30 cellular contexts compared by ENCODE assay signal in the genomic region with DNA sequence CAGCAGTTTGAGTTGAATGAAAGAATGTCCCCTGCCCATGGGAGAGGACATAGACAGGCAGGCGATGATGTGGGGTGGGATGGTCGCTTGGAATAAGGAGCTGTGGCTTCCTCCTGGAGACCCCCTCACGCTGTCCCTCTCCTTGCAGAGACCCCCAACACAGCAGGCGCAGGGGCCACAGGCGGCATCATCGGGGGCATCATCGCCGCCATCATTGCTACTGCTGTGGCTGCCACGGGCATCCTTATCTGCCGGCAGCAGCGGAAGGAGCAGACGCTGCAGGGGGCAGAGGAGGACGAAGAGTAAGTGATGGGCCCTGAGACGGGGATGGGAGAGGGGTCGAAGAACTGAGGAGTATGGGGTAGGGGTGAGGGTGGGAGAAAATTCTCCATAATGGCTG. TPM values are rescaled to one million over a fixed set of nuclear protein-coding genes. Genes with fewer than 3 reads are reported as not detected.
"Had no signal": no experiment of that assay in that cellular context is flagged by ENCODE, and none has a peak within 500 bp of the region (broad histone marks: within the 10 kb centered on the region; RNA-seq: fewer than 3 reads in every experiment).

No MANE protein-coding gene starts in this region.

- H3K27ac ChIP-seq: brain microvascular endothelial cell, colonic mucosa, epithelial cell of prostate, heart right ventricle had no signal

- H3K27me3 Mint-ChIP-seq: activated CD4-positive, alpha-beta T cell treated with anti-CD3 and anti-CD28 coated beads for 36 hours; activated naive CD8-positive, alpha-beta T cell treated with anti-CD3 and anti-CD28 coated beads, Interleukin-2, amount 50 U/mL, for 24 hours had no signal

- H3K4me3 Mint-ChIP-seq: activated B cell treated with CpG ODN at 0.5 μM for 24 hours; activated CD4-positive, alpha-beta T cell treated with anti-CD3 and anti-CD28 coated beads for 36 hours; activated naive CD8-positive, alpha-beta T cell treated with anti-CD3 and anti-CD28 coated beads, Interleukin-2, amount 50 U/mL, for 24 hours; activated T-cell treated with anti-CD3 and anti-CD28 coated beads, Interleukin-2, amount 50 U/mL, for 4 hours; endodermal cell; memory B cell; T-helper 1 cell treated with Interleukin-12 subunit alpha and Interleukin-12 subunit beta and Interleukin-4 antibody, amounts not matched to agents 30 μg/mL and 1 μg/mL, for 36 hours had no signal

- H3K36me3 ChIP-seq: colonic mucosa had no signal

- H3K4me1 ChIP-seq: colonic mucosa had no signal

- H3K27ac Mint-ChIP-seq: activated B cell treated with CpG ODN at 0.5 μM for 24 hours; activated CD4-positive, alpha-beta T cell treated with anti-CD3 and anti-CD28 coated beads for 36 hours; activated naive CD8-positive, alpha-beta T cell treated with anti-CD3 and anti-CD28 coated beads, Interleukin-2, amount 50 U/mL, for 24 hours; endodermal cell; memory B cell; T-helper 1 cell treated with Interleukin-12 subunit alpha and Interleukin-12 subunit beta and Interleukin-4 antibody, amounts not matched to agents 30 μg/mL and 1 μg/mL, for 36 hours had no signal

- ATAC-seq: activated CD4-positive, alpha-beta T cell treated with anti-CD3 and anti-CD28 coated beads for 36 hours; activated naive CD8-positive, alpha-beta T cell treated with anti-CD3 and anti-CD28 coated beads, Interleukin-2, amount 50 U/mL, for 24 hours; activated T-cell treated with anti-CD3 and anti-CD28 coated beads, Interleukin-2, amount 50 U/mL, for 4 hours; heart right ventricle; left colon had no signal

- H3K27me3 ChIP-seq: brain microvascular endothelial cell, colonic mucosa, heart right ventricle had no signal

- H3K36me3 Mint-ChIP-seq: memory B cell had no signal

- DNase-seq: activated B cell treated with CpG ODN at 0.5 μM for 24 hours; activated CD4-positive, alpha-beta T cell treated with anti-CD3 and anti-CD28 coated beads for 36 hours; activated CD4-positive, alpha-beta T cell treated with anti-CD3 and anti-CD28 coated beads, Interleukin-2, amount 50 U/mL, for 48 hours; activated CD8-positive, alpha-beta memory T cell treated with anti-CD3 and anti-CD28 coated beads, Interleukin-2, amount 50 U/mL, for 48 hours; activated naive CD4-positive, alpha-beta T cell treated with Interleukin-2 at 50 U/mL for 16 hours; activated naive CD8-positive, alpha-beta T cell treated with anti-CD3 and anti-CD28 coated beads, Interleukin-2, amount 50 U/mL, for 24 hours; activated T-cell treated with anti-CD3 and anti-CD28 coated beads, Interleukin-2, amount 50 U/mL, for 4 hours; anterior cingulate cortex; brain microvascular endothelial cell; central memory CD4-positive, alpha-beta T cell; colonic mucosa; endodermal cell; heart right ventricle; left colon; retina; stimulated activated CD4-positive, alpha-beta T cell treated with anti-CD3 and anti-CD28 coated beads, Interleukin-4, amount 100 ng/mL, for 1 hour; stimulated activated naive CD4-positive, alpha-beta T cell treated with Interleukin-2 at 50 U/mL for 16 hours; T1000 had no signal

- H3K4me3 ChIP-seq: colonic mucosa, heart right ventricle had no signal

- H3K9me3 Mint-ChIP-seq: activated B cell treated with CpG ODN at 0.5 μM for 24 hours; activated naive CD8-positive, alpha-beta T cell treated with anti-CD3 and anti-CD28 coated beads, Interleukin-2, amount 50 U/mL, for 24 hours; activated T-cell treated with anti-CD3 and anti-CD28 coated beads, Interleukin-2, amount 50 U/mL, for 4 hours; endodermal cell; memory B cell; T-helper 1 cell treated with Interleukin-12 subunit alpha and Interleukin-12 subunit beta and Interleukin-4 antibody, amounts not matched to agents 30 μg/mL and 1 μg/mL, for 36 hours had no signal

- H3K4me1 Mint-ChIP-seq: activated B cell treated with CpG ODN at 0.5 μM for 24 hours, endodermal cell, memory B cell had no signal

- H3K9me3 ChIP-seq: colonic mucosa, heart right ventricle had no signal

RNA-seq across cellular contexts. Expression of a gene that starts 23.5 kb away (rescaled TPM):
- total RNA-seq: activated B cell treated with CpG ODN at 0.5 μM for 24 hours had no signal

RNA-seq across cellular contexts. Expression of a gene that starts 32.3 kb away (rescaled TPM):
- total RNA-seq: mononuclear cell had no signal

RNA-seq across cellular contexts. Expression of a gene that starts 60.0 kb away (rescaled TPM):
- total RNA-seq: activated B cell treated with CpG ODN at 0.5 μM for 24 hours; activated CD4-positive, alpha-beta T cell treated with anti-CD3 and anti-CD28 coated beads for 36 hours; activated CD8-positive, alpha-beta memory T cell treated with anti-CD3 and anti-CD28 coated beads for 36 hours; activated T-cell treated with anti-CD3 and anti-CD28 coated beads, Interleukin-2, amount 50 U/mL, for 4 hours; colonic mucosa; endodermal cell; fibroblast of villous mesenchyme; heart right ventricle; left colon; lower leg skin; mononuclear cell; myocyte; omental fat pad; posterior vena cava; subcutaneous adipose tissue; urinary bladder had no signal
